In genomic region chrX:136272325-136272724, GRCh38 we compare ENCODE assay signal across 17 cellular contexts. TPM values are rescaled to one million over a fixed set of nuclear protein-coding genes. Genes with fewer than 3 reads are reported as not detected.
DNase-seq lines count a peak whose midpoint lies in the region; ATAC-seq, FAIRE-seq and TF ChIP-seq lines count a peak whose summit lies in the region.
"Had no signal": no experiment of that assay in that cellular context is flagged by ENCODE, and none has a peak within 500 bp of the region (broad histone marks: within the 10 kb centered on the region; RNA-seq: fewer than 3 reads in every experiment).

No MANE protein-coding gene starts in this region.

- H3K4me3 ChIP-seq in K562: no peak overlapping the region
- no peak overlapping the region for H3K4me3 ChIP-seq in neural progenitor cell
- H3K4me3 ChIP-seq in lower lobe of right lung: no peak overlapping the region
- H3K4me3 ChIP-seq: lung had no signal

- peaks cover 0 to 4% of the 10 kb centered on the region in 2 experiments; a peak in 1 of 5 replicates for H3K27me3 ChIP-seq in K562 (ENCODE audit: control insufficient read depth in 2 of 2, insufficient read depth in 2 of 2, low read length in 2 of 2)
- H3K27me3 ChIP-seq in neural progenitor cell: no peaks in the 10 kb centered on the region
- no peaks in the 10 kb centered on the region for H3K27me3 ChIP-seq in lower lobe of right lung (ENCODE audit: low read depth)

- peaks cover 2% of the 10 kb centered on the region for H3K27me3 Mint-ChIP-seq in neural progenitor cell (ENCODE audit: insufficient read depth, low read depth)
- no peaks in the 10 kb centered on the region for H3K27me3 Mint-ChIP-seq in activated T-helper 1 cell treated with anti-CD3 and anti-CD28 coated beads, Interleukin-12 subunit alpha, Interleukin-12 subunit beta, Interleukin-2, Interleukin-4 antibody, amounts not matched to agents 30 ng/mL and 10 ng/mL and 1 ng/mL, durations not matched to agents 14 hours and 24 hours and 36 hours (ENCODE audit: insufficient read depth)
- H3K27me3 Mint-ChIP-seq: activated naive CD4-positive, alpha-beta T cell treated with anti-CD3 and anti-CD28 coated beads, Interleukin-2, amount 10 ng/mL, durations not matched to agents 7 days and 5 days had no signal

- H3K9me3 Mint-ChIP-seq in neural progenitor cell: no peaks in the 10 kb centered on the region
- H3K9me3 Mint-ChIP-seq in activated T-helper 1 cell treated with anti-CD3 and anti-CD28 coated beads, Interleukin-12 subunit alpha, Interleukin-12 subunit beta, Interleukin-2, Interleukin-4 antibody, amounts not matched to agents 30 ng/mL and 10 ng/mL and 1 ng/mL, durations not matched to agents 14 hours and 24 hours and 36 hours: no peaks in the 10 kb centered on the region
- H3K9me3 Mint-ChIP-seq: activated naive CD4-positive, alpha-beta T cell treated with anti-CD3 and anti-CD28 coated beads, Interleukin-2, amount 10 ng/mL, durations not matched to agents 7 days and 5 days; natural killer cell treated with Interleukin-12 subunit alpha and Interleukin-12 subunit beta and Interleukin-15 and Interleukin-18, amount 100 ng/mL, for 72 hours had no signal

- TF ChIP-seq CTCF in K562 (IDR thresholded peaks at IDR 0.05 in 2 of 3, conservative IDR thresholded peaks at IDR 0.05 in 1 of 3; ENCODE audit: insufficient read depth in 2 of 3, low read depth in 1 of 3, low read length in 3 of 3) (peak in 2 of 3 experiments; percentile 16 to 37; a peak in 2 of 6 replicates), neural progenitor cell (IDR thresholded peaks at IDR 0.05) (peak; percentile 25), lower lobe of right lung (IDR thresholded peaks at IDR 0.05) (no peak)

- H3K4me2 ChIP-seq in K562 (ENCODE audit: insufficient read depth, low read length) (no peak overlapping the region), neural progenitor cell (no peak overlapping the region)

- TF ChIP-seq EP300 in K562 (IDR thresholded peaks at IDR 0.05; ENCODE audit: low read length): no peak

- no peak for TF ChIP-seq POLR2A in K562 (conservative IDR thresholded peaks at IDR 0.05)

- no peak overlapping the region for H2AFZ ChIP-seq in K562 (ENCODE audit: low read depth, low read length)
- no peak overlapping the region for H2AFZ ChIP-seq in neural progenitor cell (replicated peaks)

- no peaks in the 10 kb centered on the region for H3K4me1 Mint-ChIP-seq in neural progenitor cell
- H3K4me1 Mint-ChIP-seq in activated T-helper 1 cell treated with anti-CD3 and anti-CD28 coated beads, Interleukin-12 subunit alpha, Interleukin-12 subunit beta, Interleukin-2, Interleukin-4 antibody, amounts not matched to agents 30 ng/mL and 10 ng/mL and 1 ng/mL, durations not matched to agents 14 hours and 24 hours and 36 hours (ENCODE audit: low read depth): peaks cover 4% of the 10 kb centered on the region

- H3K36me3 Mint-ChIP-seq in neural progenitor cell: no peaks in the 10 kb centered on the region
- no peaks in the 10 kb centered on the region for H3K36me3 Mint-ChIP-seq in activated T-helper 1 cell treated with anti-CD3 and anti-CD28 coated beads, Interleukin-12 subunit alpha, Interleukin-12 subunit beta, Interleukin-2, Interleukin-4 antibody, amounts not matched to agents 30 ng/mL and 10 ng/mL and 1 ng/mL, durations not matched to agents 14 hours and 24 hours and 36 hours (ENCODE audit: low read depth)
- H3K36me3 Mint-ChIP-seq: activated naive CD4-positive, alpha-beta T cell treated with anti-CD3 and anti-CD28 coated beads, Interleukin-2, amount 10 ng/mL, durations not matched to agents 7 days and 5 days; natural killer cell treated with Interleukin-12 subunit alpha and Interleukin-12 subunit beta and Interleukin-15 and Interleukin-18, amount 100 ng/mL, for 72 hours had no signal

- H4K20me1 ChIP-seq in K562 (replicated peaks; ENCODE audit: control insufficient read depth, insufficient read depth, low read length) (no peaks in the 10 kb centered on the region), neural progenitor cell (ENCODE audit: low read depth) (no peaks in the 10 kb centered on the region)

- H3K27ac Mint-ChIP-seq in neural progenitor cell: no peak overlapping the region
- H3K27ac Mint-ChIP-seq in activated T-helper 1 cell treated with anti-CD3 and anti-CD28 coated beads, Interleukin-12 subunit alpha, Interleukin-12 subunit beta, Interleukin-2, Interleukin-4 antibody, amounts not matched to agents 30 ng/mL and 10 ng/mL and 1 ng/mL, durations not matched to agents 14 hours and 24 hours and 36 hours: no peak overlapping the region
- H3K27ac Mint-ChIP-seq: activated naive CD4-positive, alpha-beta T cell treated with anti-CD3 and anti-CD28 coated beads, Interleukin-2, amount 10 ng/mL, durations not matched to agents 7 days and 5 days; natural killer cell treated with Interleukin-12 subunit alpha and Interleukin-12 subunit beta and Interleukin-15 and Interleukin-18, amount 100 ng/mL, for 72 hours had no signal

- BruUV-seq in K562 (replicated peaks; lab: Mats Ljungman, UMichigan): no TSS peak

- in situ Hi-C loops in K562 (cut with MboI): no loop called here

- no peaks in the 10 kb centered on the region for H3K9me3 ChIP-seq in K562 (replicated peaks; ENCODE audit: control insufficient read depth, insufficient read depth, low read depth, low read length)
- no peaks in the 10 kb centered on the region for H3K9me3 ChIP-seq in neural progenitor cell (ENCODE audit: low read depth)
- no peaks in the 10 kb centered on the region for H3K9me3 ChIP-seq in lower lobe of right lung

- H3K9me1 ChIP-seq in K562 (ENCODE audit: control insufficient read depth, insufficient read depth, low read length): no peaks in the 10 kb centered on the region

- H3K79me2 ChIP-seq in K562 (ENCODE audit: control insufficient read depth, insufficient read depth, low read length) (no peaks in the 10 kb centered on the region), neural progenitor cell (ENCODE audit: low read depth) (no peaks in the 10 kb centered on the region)

- WGBS in K562 (ENCODE audit: insufficient coverage, low coverage, missing lambda C conversion rate): 0% methylated on average over 1 of the region's 1 CpG

- TF ChIP-seq RAD21 in K562 (CRISPR knock-in tag; conservative IDR thresholded peaks at IDR 0.05 in 1 of 2, IDR thresholded peaks at IDR 0.05 in 1 of 2): no peak

- H3K4me3 Mint-ChIP-seq in neural progenitor cell: no peak overlapping the region
- H3K4me3 Mint-ChIP-seq in activated T-helper 1 cell treated with anti-CD3 and anti-CD28 coated beads, Interleukin-12 subunit alpha, Interleukin-12 subunit beta, Interleukin-2, Interleukin-4 antibody, amounts not matched to agents 30 ng/mL and 10 ng/mL and 1 ng/mL, durations not matched to agents 14 hours and 24 hours and 36 hours: no peak overlapping the region
- H3K4me3 Mint-ChIP-seq: activated naive CD4-positive, alpha-beta T cell treated with anti-CD3 and anti-CD28 coated beads, Interleukin-2, amount 10 ng/mL, durations not matched to agents 7 days and 5 days; natural killer cell treated with Interleukin-12 subunit alpha and Interleukin-12 subunit beta and Interleukin-15 and Interleukin-18, amount 100 ng/mL, for 72 hours had no signal

- CTCF ChIA-PET in K562 (lab: Yijun Ruan, JAX; ENCODE audit: low intra/inter-chr PET ratio): no interaction called here

- no peak overlapping the region for H3K9ac ChIP-seq in K562 (ENCODE audit: insufficient read depth in 1 of 2, low read depth in 2 of 2, low read length in 2 of 2)
- no peak overlapping the region for H3K9ac ChIP-seq in neural progenitor cell

- POLR2A ChIA-PET in K562 (lab: Yijun Ruan, JAX): interaction anchor here (0.6 kb wide), 1 partner anchor 137 kb away, joined by 3 read pairs; no protein-coding TSS in a partner anchor

- intact Hi-C loops in K562 (cut with micrococcal nuclease): loop anchor here (10.0 kb wide), 1 partner anchor 222 kb away; the partner anchor contains the start of gene HTATSF1
- intact Hi-C loops in lower lobe of right lung (cut with DNase I): no loop called here
- intact Hi-C loops in activated T-helper 1 cell treated with anti-CD3 and anti-CD28 coated beads, Interleukin-12 subunit alpha, Interleukin-12 subunit beta, Interleukin-2, Interleukin-4 antibody, amounts not matched to agents 30 ng/mL and 10 ng/mL and 1 ng/mL, durations not matched to agents 14 hours and 24 hours and 36 hours (cut with micrococcal nuclease): no loop called here

- FAIRE-seq in K562 (lab: Jason Lieb, UNC): no peak
- FAIRE-seq: bronchial epithelial cell had no signal

- H3K36me3 ChIP-seq in K562 (ENCODE audit: control insufficient read depth, insufficient read depth, low read length) (no peaks in the 10 kb centered on the region), neural progenitor cell (no peaks in the 10 kb centered on the region), lower lobe of right lung (no peaks in the 10 kb centered on the region)

- H3K4me1 ChIP-seq in K562 (replicated peaks in 1 of 2; ENCODE audit: control insufficient read depth in 2 of 2, insufficient read depth in 2 of 2, low read length in 2 of 2): no peaks in the 10 kb centered on the region
- H3K4me1 ChIP-seq in neural progenitor cell: no peaks in the 10 kb centered on the region
- no peaks in the 10 kb centered on the region for H3K4me1 ChIP-seq in lower lobe of right lung

- no peak overlapping the region for H3K27ac ChIP-seq in K562 (ENCODE audit: extremely low read depth, low read depth, low read length)
- H3K27ac ChIP-seq in neural progenitor cell: no peak overlapping the region
- no peak overlapping the region for H3K27ac ChIP-seq in lower lobe of right lung

- no peaks in the 10 kb centered on the region for H3F3A ChIP-seq in neural progenitor cell (ENCODE audit: low read depth)

- DNase-seq in EH (ENCODE audit: low read depth) (peak; percentile 43), LHCN-M2 (ENCODE audit: low read depth) (peak; percentile 35), K562 (ENCODE audit: extremely low read depth in 1 of 4, low spot score in 3 of 4) (peak in 1 of 4 experiments; percentile 11), neural progenitor cell (ENCODE audit: low spot score) (no peak), lower lobe of right lung (no peak)
- DNase-seq in activated T-helper 1 cell treated with anti-CD3 and anti-CD28 coated beads, Interleukin-12 subunit alpha, Interleukin-12 subunit beta, Interleukin-2, Interleukin-4 antibody, amounts not matched to agents 30 ng/mL and 10 ng/mL and 1 ng/mL, durations not matched to agents 14 hours and 24 hours and 36 hours (ENCODE audit: low spot score): no peak
- DNase-seq: activated CD4-positive, CD25-positive, alpha-beta regulatory T cell; activated naive CD4-positive, alpha-beta T cell treated with anti-CD3 and anti-CD28 coated beads, Interleukin-2, amount 10 ng/mL, durations not matched to agents 7 days and 5 days; Calu3; H7; NCI-H146; substantia nigra had no signal

- ATAC-seq in K562: peak; percentile 56; the same call in 1 of the 3 replicates
- no peak for ATAC-seq in lower lobe of right lung
- ATAC-seq in HG03175 (IDR thresholded peaks at IDR 0.05; ENCODE audit: unreplicated experiment): no peak
- ATAC-seq: natural killer cell treated with Interleukin-12 subunit alpha and Interleukin-12 subunit beta and Interleukin-15 and Interleukin-18, amount 100 ng/mL, for 72 hours had no signal

RNA-seq across cellular contexts. Expression of gene MAP7D3, which starts 21.1 kb away (rescaled TPM):
- total RNA-seq in LHCN-M2 (2014; rRNA removed) (15.3 and 15.5 TPM in 2 replicates), K562 (2014; rRNA removed) (23.0 and 27.7 TPM in 2 replicates), K562 (2014; rRNA removed; fragmentation: Illumina TruSeq; extraction: Trizol) (19.6 and 20.9 TPM in 2 replicates), K562 (2015; rRNA removed; fragmentation: Illumina TruSeq; extraction: Trizol) (22.0 TPM in 2 replicates), K562 (2021) (12.6 and 13.3 TPM in 2 replicates), neural progenitor cell (ENCODE audit: low replicate concordance) (17.0 and 27.1 TPM in 2 replicates), lower lobe of right lung (8.2 TPM)
- 9.5 TPM for polyA plus RNA-seq in LHCN-M2 (2012)
- total RNA-seq in K562 (2011; cell fraction: chromatin; rRNA removed; ENCODE audit: low replicate concordance): 6.7 and 33.1 TPM in 2 replicates
- total RNA-seq in K562 (2011; cell fraction: nucleolus; rRNA removed): 4.7 and 5.2 TPM in 2 replicates
- 10.0 and 14.1 TPM in 2 replicates for total RNA-seq in K562 (2011; cell fraction: nucleoplasm; rRNA removed)
- polyA plus RNA-seq in K562 (2011; rRNA removed) (6.9 and 13.2 TPM in 2 replicates), K562 (2014; fragmentation: Illumina TruSeq; extraction: Trizol) (15.7 and 20.2 TPM in 2 replicates), K562 (2014; fragmentation: Nextera tagmentation; extraction: Ambion mirVana) (1 to 10 TPM; 9.4 to 9.9 TPM), K562 (2014; rRNA removed) (14.0 and 20.0 TPM in 2 replicates)
- polyA plus RNA-seq in K562 (2011; cell fraction: cytosol; rRNA removed): 3.1 and 4.2 TPM in 2 replicates
- 7.7 and 12.7 TPM in 2 replicates for polyA plus RNA-seq in K562 (2011; cell fraction: nucleus; rRNA removed)
- polyA plus RNA-seq in K562 (2012): 8.8 and 13.2 TPM in 2 replicates
- 6.6 and 13.2 TPM in 2 replicates for polyA minus RNA-seq in K562 (2011; rRNA and poly(A)+ RNA removed)
- 4.6 and 8.1 TPM in 2 replicates for polyA minus RNA-seq in K562 (2011; cell fraction: cytosol; rRNA and poly(A)+ RNA removed)
- 7.5 and 8.6 TPM in 2 replicates for polyA minus RNA-seq in K562 (2011; cell fraction: nucleus; rRNA and poly(A)+ RNA removed)
- 27.3 and 29.1 TPM in 2 replicates for total RNA-seq in activated T-helper 1 cell treated with anti-CD3 and anti-CD28 coated beads, Interleukin-12 subunit alpha, Interleukin-12 subunit beta, Interleukin-2, Interleukin-4 antibody, amounts not matched to agents 30 ng/mL and 10 ng/mL and 1 ng/mL, durations not matched to agents 14 hours and 24 hours and 36 hours

RNA-seq across cellular contexts. Expression of gene ADGRG4, which starts 28.4 kb away (rescaled TPM):
- total RNA-seq in LHCN-M2 (2014; rRNA removed) (not detected in 2 replicates), K562 (2014; rRNA removed) (not detected in 2 replicates), K562 (2014; rRNA removed; fragmentation: Illumina TruSeq; extraction: Trizol) (not detected in 2 replicates), K562 (2015; rRNA removed; fragmentation: Illumina TruSeq; extraction: Trizol) (not detected in 2 replicates), K562 (2021) (not detected in 2 replicates), neural progenitor cell (ENCODE audit: low replicate concordance) (not detected in 2 replicates), lower lobe of right lung (0.27 TPM)
- polyA plus RNA-seq in LHCN-M2 (2012): not detected
- not detected in 2 replicates for total RNA-seq in K562 (2011; cell fraction: chromatin; rRNA removed; ENCODE audit: low replicate concordance)
- total RNA-seq in K562 (2011; cell fraction: nucleolus; rRNA removed): not detected in 2 replicates
- total RNA-seq in K562 (2011; cell fraction: nucleoplasm; rRNA removed): not detected in 2 replicates
- polyA plus RNA-seq in K562 (2011; rRNA removed) (not detected in 2 replicates), K562 (2014; fragmentation: Illumina TruSeq; extraction: Trizol) (not detected in 2 replicates), K562 (2014; fragmentation: Nextera tagmentation; extraction: Ambion mirVana) (not detected), K562 (2014; rRNA removed) (not detected in 2 replicates)
- not detected in 2 replicates for polyA plus RNA-seq in K562 (2011; cell fraction: cytosol; rRNA removed)
- polyA plus RNA-seq in K562 (2011; cell fraction: nucleus; rRNA removed): not detected in 2 replicates
- not detected in 2 replicates for polyA plus RNA-seq in K562 (2012)
- not detected in 2 replicates for polyA minus RNA-seq in K562 (2011; rRNA and poly(A)+ RNA removed)
- not detected in 2 replicates for polyA minus RNA-seq in K562 (2011; cell fraction: cytosol; rRNA and poly(A)+ RNA removed)
- not detected in 2 replicates for polyA minus RNA-seq in K562 (2011; cell fraction: nucleus; rRNA and poly(A)+ RNA removed)
- not detected in 2 replicates for total RNA-seq in activated T-helper 1 cell treated with anti-CD3 and anti-CD28 coated beads, Interleukin-12 subunit alpha, Interleukin-12 subunit beta, Interleukin-2, Interleukin-4 antibody, amounts not matched to agents 30 ng/mL and 10 ng/mL and 1 ng/mL, durations not matched to agents 14 hours and 24 hours and 36 hours
- total RNA-seq: bronchial epithelial cell; Calu3; H7; natural killer cell treated with Interleukin-12 subunit alpha and Interleukin-12 subunit beta and Interleukin-15 and Interleukin-18, amount 100 ng/mL, for 72 hours; NCI-H460 had no signal
- polyA plus RNA-seq: lung had no signal

Comparison
In these comparisons a context has a peak if more than half of its experiments do, and no peak if none do; other contexts are left out.
1. DNase-seq: peak in EH (single experiment) and LHCN-M2 (single experiment); none in neural progenitor cell (single experiment), lower lobe of right lung (single experiment) and activated T-helper 1 cell treated with anti-CD3 and anti-CD28 coated beads, Interleukin-12 subunit alpha, Interleukin-12 subunit beta, Interleukin-2, Interleukin-4 antibody, amounts not matched to agents 30 ng/mL and 10 ng/mL and 1 ng/mL, durations not matched to agents 14 hours and 24 hours and 36 hours (single experiment).